ENCODE assay signal across 8 cellular contexts in genomic region chr19:6048808-6049405, GRCh38.
DNase-seq lines count a peak whose midpoint lies in the region; ATAC-seq and TF ChIP-seq lines count a peak whose summit lies in the region.

No MANE protein-coding gene starts in this region.

- H3K27me3 ChIP-seq in testis = no peaks in the 10 kb centered on the region

- H3K4me3 ChIP-seq in fibroblast of villous mesenchyme (ENCODE audit: low read depth, low read length) = no peak overlapping the region
- H3K4me3 ChIP-seq in testis = no peak overlapping the region

- H3K9me3 ChIP-seq in testis = no peaks in the 10 kb centered on the region

- peak; percentile 90 for ATAC-seq in omental fat pad (ENCODE audit: low FRiP score)
- ATAC-seq in HG03520 (IDR thresholded peaks at IDR 0.05; ENCODE audit: unreplicated experiment) = no peak

- H3K36me3 ChIP-seq in testis (ENCODE audit: low read depth, missing control alignments) = no peaks in the 10 kb centered on the region

- H3K4me1 ChIP-seq in testis = peaks cover 2% of the 10 kb centered on the region

- intact Hi-C loops in testis (cut with DNase I; ENCODE audit: low total_unique reads) = loop anchor here (5.0 kb wide), 1 partner anchor 78 kb away; no protein-coding TSS in a partner anchor

- 16 to 17% methylated on average over 15 of the region's 15 CpGs for WGBS in testis, 2 donors

- peak; percentile 93 for TF ChIP-seq CTCF in fibroblast of villous mesenchyme (IDR thresholded peaks at IDR 0.05; ENCODE audit: insufficient read depth, low read depth, low read length)
- TF ChIP-seq CTCF in omental fat pad (IDR thresholded peaks at IDR 0.05) = no peak
- TF ChIP-seq CTCF in testis (IDR thresholded peaks at IDR 0.05) = peak in 2 of 3 experiments; percentile 58 to 78

- TF ChIP-seq POLR2A in testis (IDR thresholded peaks at IDR 0.05) = no peak

- DNase-seq in GDM1 (lab: John Stamatoyannopoulos, UW) (peak; percentile 54), LoVo (ENCODE audit: low spot score) (peak; percentile 75), RPMI8226 (peak; percentile 79), fibroblast of villous mesenchyme (ENCODE audit: low read depth) (peak; percentile 70), omental fat pad (ENCODE audit: low spot score) (peak; percentile 73), testis (peak; percentile 85)
- peak; percentile 53 to 62 for DNase-seq in activated T-helper 1 cell treated with anti-CD3 and anti-CD28 coated beads, Interleukin-2, amount 50 U/mL, for 16 hours (ENCODE audit: low read depth in 1 of 2, low spot score in 1 of 2)

- H3K27ac ChIP-seq in testis = no peak overlapping the region

Comparison
In these comparisons a context has a peak if more than half of its experiments do, and no peak if none do; other contexts are left out.
1. CTCF ChIP-seq: peak in fibroblast of villous mesenchyme (single experiment) and testis (2 of 3); none in omental fat pad (0 of 3).
2. Peak in every context shown above with its lines, with median percentiles within 50 percentile points of each other: DNase-seq.